Comparison of ENCODE assay signal across 8 cellular contexts in the genomic region with DNA sequence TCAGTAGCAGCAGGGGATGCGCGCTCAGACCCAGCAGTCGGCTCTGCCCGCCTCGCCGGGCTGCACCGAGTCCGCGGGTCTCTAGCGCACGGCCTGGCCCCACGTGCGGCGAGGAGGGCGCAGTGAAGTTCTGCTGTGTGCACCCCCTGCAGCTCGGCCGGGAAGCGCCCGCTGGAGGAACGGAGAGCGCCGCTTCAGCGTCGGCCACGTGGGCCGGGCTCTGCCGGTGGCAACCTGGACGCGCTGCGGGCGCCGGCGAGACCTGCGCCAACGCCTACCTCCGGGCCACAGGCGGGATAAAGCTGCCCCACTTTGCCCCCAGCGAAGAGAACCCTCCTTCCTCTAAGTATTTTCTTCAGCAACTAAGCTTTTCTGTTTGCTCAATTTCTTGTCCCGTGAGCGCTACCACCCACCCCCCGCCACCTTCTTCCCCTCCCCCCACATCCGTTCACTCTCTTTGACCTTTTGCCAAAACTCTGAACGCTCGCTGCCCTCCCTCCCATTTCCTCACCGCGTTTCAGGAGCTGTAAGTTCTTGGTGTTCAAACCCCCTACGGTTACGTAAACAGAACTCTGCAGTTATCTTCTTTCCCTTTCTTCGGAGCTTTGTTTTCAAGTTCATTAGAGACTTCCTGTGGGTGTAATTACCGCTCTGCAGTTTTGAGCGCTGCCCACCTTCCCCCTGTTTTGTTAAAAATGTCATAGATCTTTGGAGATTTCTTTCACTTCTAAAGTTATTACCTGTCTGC. TPM values are rescaled to one million over a fixed set of nuclear protein-coding genes. Genes with fewer than 3 reads are reported as not detected.
DNase-seq lines count a peak whose midpoint lies in the region; ATAC-seq and TF ChIP-seq lines count a peak whose summit lies in the region.

No MANE protein-coding gene starts in this region.

- WGBS in mesendoderm (ENCODE audit: extremely low coverage, insufficient coverage, low lambda C conversion rate): no CpG with 5 or more reads among the region's 51 CpGs

- H2BK120ac ChIP-seq in mesendoderm (ENCODE audit: low read depth, low read length): no peak overlapping the region

- H2AK5ac ChIP-seq in mesendoderm (ENCODE audit: low read length): no peak overlapping the region

- peak overlapping the region; percentile 41 for H3K4ac ChIP-seq in mesendoderm (ENCODE audit: low read depth, low read length)

- H4K5ac ChIP-seq in mesendoderm (ENCODE audit: low read length): no peak overlapping the region

- H3K27me3 ChIP-seq in mesendoderm (ENCODE audit: insufficient read depth, low read length, poor library complexity): no peaks in the 10 kb centered on the region

- peak overlapping the region; percentile 76 for H3K27ac ChIP-seq in mesendoderm (ENCODE audit: low read depth, low read length)

- H3K4me2 ChIP-seq in mesendoderm (ENCODE audit: low read length): peak overlapping the region; percentile 59

- no peaks in the 10 kb centered on the region for H3K79me1 ChIP-seq in mesendoderm (ENCODE audit: low read length)

- peak; percentile 63 for ATAC-seq in GM19324 (IDR thresholded peaks at IDR 0.05; ENCODE audit: low FRiP score, unreplicated experiment)

- peak overlapping the region; percentile 1 for H2BK15ac ChIP-seq in mesendoderm (replicated peaks; ENCODE audit: low read depth)

- TF ChIP-seq CTCF in AG04449 (IDR thresholded peaks at IDR 0.05; ENCODE audit: insufficient read depth, low read length, missing control alignments): peak; percentile 6

- H3K56ac ChIP-seq in mesendoderm (ENCODE audit: low read length): peak overlapping the region; percentile 89

- H3K36me3 ChIP-seq in mesendoderm (ENCODE audit: control insufficient read depth, insufficient read depth, low read length): no peaks in the 10 kb centered on the region

- POLR2A ChIA-PET in AG04449 (lab: Yijun Ruan, JAX): no interaction called here

- CTCF ChIA-PET in AG04449 (lab: Yijun Ruan, JAX): interaction anchor here (1.3 kb wide), 1 partner anchor 32 kb away, joined by 3 read pairs; no protein-coding TSS in a partner anchor

- H2BK5ac ChIP-seq in mesendoderm (ENCODE audit: low read length): peak overlapping the region; percentile 81

- H3K9ac ChIP-seq in mesendoderm (ENCODE audit: low read length): peak overlapping the region; percentile 75

- peak overlapping the region; percentile 44 for H3K4me3 ChIP-seq in AG04449 (ENCODE audit: low read depth, low read length)
- H3K4me3 ChIP-seq in mesendoderm (ENCODE audit: low read length): peak overlapping the region; percentile 16

- peaks cover 6% of the 10 kb centered on the region for H3K4me1 ChIP-seq in mesendoderm (ENCODE audit: control insufficient read depth, low read depth, low read length)

- no peak overlapping the region for H4K8ac ChIP-seq in mesendoderm (ENCODE audit: low read depth, low read length)

- DNase-seq in AG04449 (ENCODE audit: low read depth, low spot score) (no peak), Kasumi-1 (lab: John Stamatoyannopoulos, UW) (peak; percentile 93 to 95), dermis blood vessel endothelial cell (peak; percentile 65), mesendoderm (peak; percentile 93), middle frontal gyrus (ENCODE audit: extremely low spot score, low spot score) (no peak)
- peak; percentile 66 for DNase-seq in activated CD4-positive, alpha-beta T cell treated with anti-CD3 and anti-CD28 coated beads for 48 hours
- DNase-seq in stimulated activated CD8-positive, alpha-beta memory T cell treated with anti-CD3 and anti-CD28 coated beads, Interleukin-15, amount 100 ng/mL, for 1 hour (ENCODE audit: low read depth): peak; percentile 38

- no peak overlapping the region for H3K23ac ChIP-seq in mesendoderm (ENCODE audit: low read length)

- H3K79me2 ChIP-seq in mesendoderm (ENCODE audit: control insufficient read depth, insufficient read depth, low read length): no peaks in the 10 kb centered on the region

- H3K18ac ChIP-seq in mesendoderm (ENCODE audit: low read length): peak overlapping the region; percentile 77

RNA-seq across cellular contexts. Expression of a gene that starts 42.6 kb away (rescaled TPM):
- total RNA-seq in dermis blood vessel endothelial cell: not detected in 2 replicates
- polyA plus RNA-seq in mesendoderm (2013, experiment 1 of 2): 0.17 TPM
- 0.10 TPM for polyA plus RNA-seq in mesendoderm (2013, experiment 2 of 2)

Comparison
In these comparisons a context has a peak if more than half of its experiments do, and no peak if none do; other contexts are left out.
1. DNase-seq: peak in Kasumi-1 (2 of 2), activated CD4-positive, alpha-beta T cell treated with anti-CD3 and anti-CD28 coated beads for 48 hours (single experiment), dermis blood vessel endothelial cell (single experiment), mesendoderm (single experiment) and stimulated activated CD8-positive, alpha-beta memory T cell treated with anti-CD3 and anti-CD28 coated beads, Interleukin-15, amount 100 ng/mL, for 1 hour (single experiment); none in AG04449 (single experiment) and middle frontal gyrus (single experiment).